8 cellular contexts compared by ENCODE assay signal in genomic region chr17:80877095-80877828, GRCh38.
DNase-seq lines count a peak whose midpoint lies in the region; ATAC-seq lines count a peak whose summit lies in the region.

No MANE protein-coding gene starts in this region.

- DNase-seq in activated CD4-positive, alpha-beta T cell treated with anti-CD3 and anti-CD28 coated beads for 4 hours, result peak; percentile 34 to 47
- no peak for DNase-seq in activated CD4-positive, alpha-beta T cell treated with anti-CD3 and anti-CD28 coated beads, Interleukin-2, amount 50 U/mL, for 4 hours
- DNase-seq in activated CD8-positive, alpha-beta memory T cell treated with anti-CD3 and anti-CD28 coated beads, Interleukin-2, amount 50 U/mL, for 24 hours (ENCODE audit: extremely low read depth), result peak; percentile 47
- DNase-seq in stimulated activated CD4-positive, alpha-beta T cell treated with anti-CD3 and anti-CD28 coated beads, Interleukin-12 subunit alpha, Interleukin-12 subunit beta, amount 100 ng/mL, for 4 hours, result peak; percentile 70
- no peak for DNase-seq in amniotic stem cell (lab: John Stamatoyannopoulos, UW)
- DNase-seq in ACHN, result no peak
- DNase-seq in epidermal melanocyte (ENCODE audit: insufficient read length, low spot score), result no peak

- in situ Hi-C loops in ACHN (cut with HindIII; ENCODE audit: low pct_ligation_motif_present, low pct_unique_long_range_greater_than_20kb, low sequenced_read_pairs), result no loop called here

- peak; percentile 90 for ATAC-seq in HG03159 (IDR thresholded peaks at IDR 0.05; ENCODE audit: unreplicated experiment)

Comparison
In these comparisons a context has a peak if more than half of its experiments do, and no peak if none do; other contexts are left out.
1. DNase-seq: peak in activated CD4-positive, alpha-beta T cell treated with anti-CD3 and anti-CD28 coated beads for 4 hours (2 of 2), activated CD8-positive, alpha-beta memory T cell treated with anti-CD3 and anti-CD28 coated beads, Interleukin-2, amount 50 U/mL, for 24 hours (single experiment) and stimulated activated CD4-positive, alpha-beta T cell treated with anti-CD3 and anti-CD28 coated beads, Interleukin-12 subunit alpha, Interleukin-12 subunit beta, amount 100 ng/mL, for 4 hours (single experiment); none in activated CD4-positive, alpha-beta T cell treated with anti-CD3 and anti-CD28 coated beads, Interleukin-2, amount 50 U/mL, for 4 hours (0 of 2), amniotic stem cell (single experiment), ACHN (single experiment) and epidermal melanocyte (single experiment).